ENCODE assay signal across 8 cellular contexts in the genomic region with DNA sequence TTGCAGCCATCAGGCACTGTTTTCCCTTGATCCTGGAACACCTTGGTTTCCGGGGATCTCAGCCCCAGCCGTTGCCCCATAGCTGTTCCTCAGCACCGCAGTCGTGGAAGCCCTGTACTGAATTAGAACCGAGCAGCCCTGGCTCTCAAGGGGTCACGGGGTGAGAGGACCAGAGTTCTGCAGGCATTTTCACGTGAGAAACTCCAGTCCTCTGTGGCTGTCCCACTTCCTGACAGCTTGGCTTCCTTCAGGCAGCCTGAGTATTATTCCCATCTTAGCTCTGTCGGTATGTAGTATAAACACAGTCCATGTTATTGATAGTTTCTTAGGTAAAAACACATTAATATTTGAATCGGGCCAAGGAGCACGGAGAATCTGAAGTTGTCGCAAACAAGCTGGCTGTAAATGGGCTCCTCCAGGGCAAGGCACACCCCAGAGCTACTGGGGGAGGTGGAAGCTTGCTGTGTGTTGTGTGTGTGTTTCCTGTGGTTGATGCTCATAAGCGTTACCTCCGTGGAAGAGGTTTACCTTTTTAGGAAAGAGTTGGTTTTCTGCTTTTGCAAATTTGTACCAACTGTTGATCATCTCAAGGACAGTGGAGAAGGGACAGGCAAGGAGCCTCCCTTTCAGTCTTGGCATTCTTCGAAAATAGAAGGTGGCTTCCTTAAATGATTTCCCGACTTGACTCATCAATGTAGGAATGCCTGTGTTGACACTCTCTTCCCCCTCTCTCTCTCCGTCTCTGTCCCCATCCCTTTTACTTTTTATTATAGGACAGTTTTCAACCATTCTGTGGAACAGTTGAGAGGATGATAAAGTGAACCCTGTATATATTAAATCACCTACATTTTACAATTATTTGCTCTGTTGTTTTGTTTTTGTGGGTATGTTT.
A peak's percentile ranks its signal among the peaks of the same experiment; 100 is the strongest.
DNase-seq lines count a peak whose midpoint lies in the region; ATAC-seq and TF ChIP-seq lines count a peak whose summit lies in the region.

No MANE protein-coding gene starts in this region.

- no peak for TF ChIP-seq CTCF in GM12865 (IDR thresholded peaks at IDR 0.05; ENCODE audit: insufficient read depth, low read depth, low read length, missing control alignments)
- TF ChIP-seq CTCF in MM.1S (IDR thresholded peaks at IDR 0.05; ENCODE audit: low read length): no peak

- no peaks in the 10 kb centered on the region for H3K79me2 ChIP-seq in MM.1S (ENCODE audit: low read length)

- ATAC-seq in GM21825 (IDR thresholded peaks at IDR 0.05; ENCODE audit: unreplicated experiment): no peak

- H3K9me2 ChIP-seq in MM.1S (replicated peaks; ENCODE audit: insufficient read depth, low read length): no peaks in the 10 kb centered on the region

- H4K20me1 ChIP-seq in MM.1S (ENCODE audit: insufficient read depth, low read length): no peaks in the 10 kb centered on the region

- intact Hi-C loops in posterior vena cava (cut with DNase I): loop anchor here in 1 of 2 donors (5.0 kb wide), 1 partner anchor 1855 kb away; the partner anchor contains the start of gene TIMP2

- H3K9ac ChIP-seq in MM.1S (ENCODE audit: low read length): no peak overlapping the region

- H3K36me3 ChIP-seq in MM.1S (replicated peaks; ENCODE audit: insufficient read depth, low read length): no peaks in the 10 kb centered on the region

- in situ Hi-C loops in SK-MEL-5 (cut with HindIII; ENCODE audit: low pct_unique_long_range_greater_than_20kb, low sequenced_read_pairs): no loop called here

- H3K27ac ChIP-seq in MM.1S (ENCODE audit: low read length): no peak overlapping the region

- H3K27me3 ChIP-seq in MM.1S (replicated peaks; ENCODE audit: insufficient read depth, low read length): no peaks in the 10 kb centered on the region

- H3K4me1 ChIP-seq in MM.1S (ENCODE audit: low read length): no peaks in the 10 kb centered on the region

- no peak overlapping the region for H2AFZ ChIP-seq in MM.1S (ENCODE audit: low read length)

- H3K4me2 ChIP-seq in MM.1S (ENCODE audit: low read depth, low read length): no peak overlapping the region

- H3K9me3 ChIP-seq in MM.1S (replicated peaks; ENCODE audit: insufficient read depth, low read length): no peaks in the 10 kb centered on the region

- H3K4me3 ChIP-seq in GM12865 (ENCODE audit: low read depth, low read length) (no peak overlapping the region), MM.1S (ENCODE audit: low read length) (no peak overlapping the region)

- no peaks in the 10 kb centered on the region for H3F3A ChIP-seq in MM.1S (ENCODE audit: insufficient read depth, low read length)

- DNase-seq in GM12865 (ENCODE audit: low read depth) (peak; percentile 46), SK-MEL-5 (ENCODE audit: low read depth, low spot score) (peak; percentile 45), posterior vena cava (ENCODE audit: low spot score) (peak; percentile 63), C1 segment of cervical spinal cord (lab: John Stamatoyannopoulos, UW) (no peak), SIG-M5 treated with dmso at 0.1 percent for 504 hours (lab: John Stamatoyannopoulos, UW; ENCODE audit: unreplicated experiment) (no peak), MM.1S (no peak)
- peak; percentile 66 for DNase-seq in central memory CD4-positive, alpha-beta T cell

Comparison
In these comparisons a context has a peak if more than half of its experiments do, and no peak if none do; other contexts are left out.
1. DNase-seq: peak in GM12865 (single experiment), SK-MEL-5 (single experiment), central memory CD4-positive, alpha-beta T cell (single experiment) and posterior vena cava (single experiment); none in C1 segment of cervical spinal cord (0 of 14), SIG-M5 treated with dmso at 0.1 percent for 504 hours (single experiment) and MM.1S (single experiment).